Comparison of ENCODE assay signal across 10 cellular contexts in the genomic region with DNA sequence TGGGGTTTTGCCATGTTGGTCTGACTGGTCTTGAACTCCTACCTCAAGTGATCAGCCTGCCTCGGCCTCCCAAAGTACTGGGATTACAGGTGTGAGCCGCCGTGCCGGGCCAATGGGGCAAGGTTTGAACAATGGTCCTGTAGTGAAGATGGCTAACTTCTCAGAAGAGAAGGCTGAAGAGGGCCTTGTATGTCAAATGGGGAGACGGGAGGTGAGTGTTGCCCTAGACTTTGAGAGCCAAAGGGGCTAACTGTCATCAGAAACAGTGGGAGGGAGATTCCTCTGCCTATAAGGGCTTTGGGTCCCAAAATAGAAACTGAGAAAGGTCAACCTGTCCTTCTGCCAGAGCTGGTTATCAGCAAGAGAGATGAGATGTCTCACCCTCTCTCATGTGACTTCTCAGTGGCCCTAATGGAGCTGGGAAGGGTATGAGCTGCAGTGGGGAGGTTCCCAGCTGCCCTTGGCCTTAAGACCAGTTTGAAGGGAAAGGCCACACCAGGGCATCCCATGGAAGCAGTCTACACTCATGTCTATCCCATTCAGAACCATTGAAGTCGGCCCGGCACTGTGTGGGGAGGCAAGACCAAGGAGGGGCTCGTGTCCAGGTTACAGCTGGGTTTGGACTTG. TPM values are rescaled to one million over a fixed set of nuclear protein-coding genes. Genes with fewer than 3 reads are reported as not detected.
DNase-seq lines count a peak whose midpoint lies in the region; ATAC-seq and TF ChIP-seq lines count a peak whose summit lies in the region.
"Had no signal": no experiment of that assay in that cellular context is flagged by ENCODE, and none has a peak within 500 bp of the region (broad histone marks: within the 10 kb centered on the region; RNA-seq: fewer than 3 reads in every experiment).

No MANE protein-coding gene starts in this region.

- H3K27me3 Mint-ChIP-seq in IgD-negative memory B cell (no peaks in the 10 kb centered on the region), brain (peaks cover 9% of the 10 kb centered on the region)
- no peaks in the 10 kb centered on the region for H3K27me3 Mint-ChIP-seq in naive thymus-derived CD4-positive, alpha-beta T cell

- H3K27me3 ChIP-seq in AG04450 (ENCODE audit: control insufficient read depth, insufficient read depth, low read length): no peaks in the 10 kb centered on the region
- H3K27me3 ChIP-seq in naive thymus-derived CD4-positive, alpha-beta T cell (ENCODE audit: control insufficient read depth in 2 of 2, insufficient read depth in 2 of 2, low read length in 2 of 2): no peaks in the 10 kb centered on the region
- no peaks in the 10 kb centered on the region for H3K27me3 ChIP-seq in left lung

- TF ChIP-seq CTCF in AG04450 (IDR thresholded peaks at IDR 0.05; ENCODE audit: low read depth, low read length): no peak
- TF ChIP-seq CTCF in brain (conservative IDR thresholded peaks at IDR 0.05): no peak
- TF ChIP-seq CTCF in left lung (IDR thresholded peaks at IDR 0.05): no peak

- H3K9me3 ChIP-seq in AG04450 (ENCODE audit: control insufficient read depth, insufficient read depth, low read length): peaks cover 3% of the 10 kb centered on the region; the same call in 1 of the 2 replicates
- H3K9me3 ChIP-seq in naive thymus-derived CD4-positive, alpha-beta T cell (ENCODE audit: control insufficient read depth in 2 of 3, low read length in 3 of 3): no peaks in the 10 kb centered on the region
- H3K9me3 ChIP-seq in left lung: no peaks in the 10 kb centered on the region

- no peak for ATAC-seq in naive thymus-derived CD4-positive, alpha-beta T cell
- ATAC-seq in left lung: no peak

- H3K4me1 ChIP-seq in naive thymus-derived CD4-positive, alpha-beta T cell (ENCODE audit: control insufficient read depth in 2 of 2, insufficient read depth in 2 of 2, low read length in 2 of 2): peaks cover 14% of the 10 kb centered on the region in 2 donors
- peaks cover 0 to 50% of the 10 kb centered on the region in 2 donors for H3K4me1 ChIP-seq in left lung

- H3K36me3 ChIP-seq in naive thymus-derived CD4-positive, alpha-beta T cell (ENCODE audit: control insufficient read depth in 2 of 3, insufficient read depth in 3 of 3, low read length in 3 of 3): no peaks in the 10 kb centered on the region
- no peaks in the 10 kb centered on the region for H3K36me3 ChIP-seq in left lung

- H3K36me3 Mint-ChIP-seq in IgD-negative memory B cell (peaks cover 4% of the 10 kb centered on the region), brain (no peaks in the 10 kb centered on the region)
- H3K36me3 Mint-ChIP-seq in naive thymus-derived CD4-positive, alpha-beta T cell: peaks cover 0 to 2% (median 0%) of the 10 kb centered on the region in 5 donors

- H3K27ac ChIP-seq in AG04450 (ENCODE audit: low read depth, low read length): peak overlapping the region; percentile 85
- peak overlapping the region; percentile 89 for H3K27ac ChIP-seq in naive thymus-derived CD4-positive, alpha-beta T cell (ENCODE audit: low read depth, low read length)
- peak overlapping the region in 1 of 2 donors; percentile 97 for H3K27ac ChIP-seq in left lung

- H3K27ac Mint-ChIP-seq in IgD-negative memory B cell: peak overlapping the region in 2 of 3 donors; percentile 89 to 95
- peak overlapping the region; percentile 93 to 99 (median 94) for H3K27ac Mint-ChIP-seq in brain
- peak overlapping the region; percentile 86 to 98 (median 93) for H3K27ac Mint-ChIP-seq in naive thymus-derived CD4-positive, alpha-beta T cell

- H3K4me1 Mint-ChIP-seq in IgD-negative memory B cell (peaks cover 23 to 32% (median 24%) of the 10 kb centered on the region in 3 donors), brain (peaks cover 67% of the 10 kb centered on the region)
- H3K4me1 Mint-ChIP-seq in naive thymus-derived CD4-positive, alpha-beta T cell: peaks cover 29 to 56% (median 53%) of the 10 kb centered on the region in 7 donors

- DNase-seq in AG04450 (ENCODE audit: low read depth, low spot score): no peak
- peak in 1 of 9 donors; percentile 22 for DNase-seq in naive thymus-derived CD4-positive, alpha-beta T cell
- no peak for DNase-seq in stimulated activated CD8-positive, alpha-beta memory T cell treated with anti-CD3 and anti-CD28 coated beads, Interleukin-4, amount 100 ng/mL, for 48 hours
- DNase-seq in NCI-H1930 (lab: John Stamatoyannopoulos, UW): no peak
- no peak for DNase-seq in left lung
- DNase-seq in D341Med (ENCODE audit: low spot score): no peak
- DNase-seq: HCEC 1CT, retina had no signal

- H3K4me3 ChIP-seq in AG04450 (ENCODE audit: low read depth, low read length): no peak overlapping the region
- H3K4me3 ChIP-seq in naive thymus-derived CD4-positive, alpha-beta T cell (ENCODE audit: low read length): peak overlapping the region; percentile 90
- H3K4me3 ChIP-seq in left lung: peak overlapping the region in 1 of 2 donors; percentile 80

- no peaks in the 10 kb centered on the region for H3K9me3 Mint-ChIP-seq in IgD-negative memory B cell
- no peaks in the 10 kb centered on the region for H3K9me3 Mint-ChIP-seq in brain
- no peaks in the 10 kb centered on the region for H3K9me3 Mint-ChIP-seq in naive thymus-derived CD4-positive, alpha-beta T cell

- H3K4me3 Mint-ChIP-seq in IgD-negative memory B cell (peak overlapping the region; percentile 79 to 93 (median 92)), brain (peak overlapping the region; percentile 86 to 89 (median 88))
- H3K4me3 Mint-ChIP-seq in naive thymus-derived CD4-positive, alpha-beta T cell: peak overlapping the region; percentile 81 to 98 (median 90)

- POLR2A ChIA-PET in AG04450 (lab: Yijun Ruan, JAX): no interaction called here
- POLR2A ChIA-PET in naive thymus-derived CD4-positive, alpha-beta T cell (lab: Charles Lee): interaction anchor here (0.6 to 5.0 kb wide), 6 partner anchors 9 to 960 kb away, joined by 3 to 28 read pairs (median 6); partner anchors contain the start of genes ADK, AP3M1 and VDAC2

- intact Hi-C loops in naive thymus-derived CD4-positive, alpha-beta T cell (cut with micrococcal nuclease): loop anchor here (2.0 to 10.0 kb wide), 11 partner anchors 37 to 1753 kb away; partner anchors contain the start of genes CFAP70 (in 1 of the 2), NDST2 (in 1 of the 2), PPP3CB (in 1 of the 2) and VCL (in 1 of the 2)
- intact Hi-C loops in left lung (cut with DNase I): no loop called here

- CTCF ChIA-PET in AG04450 (lab: Charles Lee): interaction anchor here (0.6 to 2.7 kb wide), 6 partner anchors 14 to 918 kb away, joined by 3 to 10 read pairs (median 4); partner anchors contain the start of gene COMTD1
- CTCF ChIA-PET in naive thymus-derived CD4-positive, alpha-beta T cell (lab: Charles Lee): interaction anchor here (0.7 to 1.2 kb wide), 2 partner anchors 77 to 120 kb away, joined by 3 to 4 read pairs; no protein-coding TSS in a partner anchor

RNA-seq across cellular contexts. Expression of gene SAMD8, which starts 1.3 kb away (rescaled TPM):
- polyA plus RNA-seq in AG04450 (2011; rRNA removed): 28.2 and 32.2 TPM in 2 replicates
- 35.8 and 49.2 TPM in 2 replicates for polyA minus RNA-seq in AG04450 (2011; rRNA and poly(A)+ RNA removed)
- polyA plus RNA-seq in IgD-negative memory B cell: 11.7 TPM
- polyA plus RNA-seq in brain (ENCODE audit: insufficient read depth, low read depth, low replicate concordance): 5.6 TPM
- 10 to 100 TPM; 14.8 to 31.7 (median 17.5) TPM for total RNA-seq in naive thymus-derived CD4-positive, alpha-beta T cell
- polyA plus RNA-seq in naive thymus-derived CD4-positive, alpha-beta T cell: 1 to 10 TPM; 4.5 to 5.5 TPM
- total RNA-seq in left lung: 10 to 100 TPM; 18.7 to 22.4 TPM

Comparison
In these comparisons a context has a peak if more than half of its experiments do, and no peak if none do; other contexts are left out.
1. intact Hi-C loops: an anchor here in naive thymus-derived CD4-positive, alpha-beta T cell (2.0 to 10.0 kb wide); none called in left lung.